Comparison of ENCODE assay signal across 11 cellular contexts in the genomic region with DNA sequence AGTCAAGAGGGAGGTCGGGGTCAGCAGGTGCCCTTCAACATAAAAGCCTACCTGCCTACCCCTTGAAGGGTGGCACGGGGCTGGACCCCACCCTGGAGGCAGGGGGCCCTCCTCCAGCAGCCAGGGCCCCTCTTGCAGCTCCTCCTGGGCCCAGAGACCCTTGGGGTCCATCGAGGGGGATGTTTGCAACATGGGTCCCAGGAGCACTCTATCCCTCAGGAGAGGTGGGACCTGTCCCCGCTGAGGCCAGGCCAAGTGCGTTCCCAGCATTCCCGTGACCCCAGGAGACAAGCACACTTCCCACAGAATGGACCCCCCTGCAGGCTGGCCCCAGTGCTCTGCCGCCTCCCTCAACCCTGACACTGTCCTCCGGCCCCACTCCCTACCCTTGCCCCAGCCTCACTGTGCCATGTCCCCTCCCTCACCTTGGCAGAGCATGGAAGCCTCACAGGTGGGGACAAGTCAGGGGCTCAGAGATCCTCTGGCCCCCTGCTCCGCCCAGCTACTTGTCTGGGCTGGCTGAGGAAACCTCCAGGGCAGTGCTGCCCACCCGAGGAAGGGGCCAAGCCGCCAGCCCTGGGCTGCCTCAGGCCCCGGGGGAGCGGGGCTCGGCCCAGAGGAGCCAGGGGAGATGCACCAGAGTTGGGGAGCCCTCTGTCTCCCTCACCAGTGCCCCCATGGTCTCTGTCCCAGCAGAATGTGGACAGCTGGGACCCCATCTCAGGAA. TPM values are rescaled to one million over a fixed set of nuclear protein-coding genes. Genes with fewer than 3 reads are reported as not detected.
DNase-seq lines count a peak whose midpoint lies in the region; ATAC-seq, FAIRE-seq and TF ChIP-seq lines count a peak whose summit lies in the region.
"Had no signal": no experiment of that assay in that cellular context is flagged by ENCODE, and none has a peak within 500 bp of the region (broad histone marks: within the 10 kb centered on the region; RNA-seq: fewer than 3 reads in every experiment).

No MANE protein-coding gene starts in this region.

- H3K4me1 ChIP-seq in HepG2 (ENCODE audit: insufficient read depth, low read length) (peaks cover 31% of the 10 kb centered on the region), subcutaneous abdominal adipose tissue (ENCODE audit: control insufficient read depth in 5 of 5, insufficient read depth in 5 of 5, low read length in 5 of 5) (peaks cover 13 to 86% (median 75%) of the 10 kb centered on the region in 5 donors), foreskin keratinocyte (no peaks in the 10 kb centered on the region)
- H3K4me1 ChIP-seq: SJSA1 had no signal

- peak overlapping the region; percentile 87 for H3K4me2 ChIP-seq in HepG2 (ENCODE audit: low read depth, low read length)

- CTCF ChIA-PET in activated CD4-positive, alpha-beta T cell treated with anti-CD3 and anti-CD28 coated beads for 36 hours (lab: Charles Lee), result interaction anchor here (2.0 kb wide), 1 partner anchor 40 kb away, joined by 4 read pairs; no protein-coding TSS in a partner anchor
- CTCF ChIA-PET in MCF 10A (lab: Yijun Ruan, JAX), result no interaction called here
- CTCF ChIA-PET in HepG2 (lab: Yijun Ruan, JAX; ENCODE audit: low intra/inter-chr PET ratio, low total read pairs), result no interaction called here

- DNase-seq in activated CD4-positive, alpha-beta T cell treated with anti-CD3 and anti-CD28 coated beads for 36 hours, result peak; percentile 6
- no peak for DNase-seq in activated CD4-positive, alpha-beta T cell treated with anti-CD3 and anti-CD28 coated beads for 4 hours
- DNase-seq in MCF 10A (ENCODE audit: unreplicated experiment) (no peak), HepG2 (ENCODE audit: low spot score) (no peak), NCI-H748 (lab: John Stamatoyannopoulos, UW; ENCODE audit: unreplicated experiment) (no peak), NCI-H2196 (lab: John Stamatoyannopoulos, UW; ENCODE audit: unreplicated experiment) (no peak), foreskin keratinocyte (no peak)
- DNase-seq: ACHN had no signal

- H3K27ac ChIP-seq in HepG2 (ENCODE audit: extremely low read length, insufficient read depth, low read length) (no peak overlapping the region), subcutaneous abdominal adipose tissue (ENCODE audit: low read depth, low read length) (peak overlapping the region; percentile 75), foreskin keratinocyte (no peak overlapping the region)
- H3K27ac ChIP-seq: SJSA1 had no signal

- TF ChIP-seq EP300 in HepG2 (IDR thresholded peaks at IDR 0.05; ENCODE audit: low read depth in 2 of 2, low read length in 2 of 2) (no peak), HepG2 (CRISPR knock-in tag; IDR thresholded peaks at IDR 0.05; ENCODE audit: borderline replicate concordance) (no peak)

- H3K9me3 ChIP-seq in HepG2 (ENCODE audit: low read length) (no peaks in the 10 kb centered on the region), subcutaneous abdominal adipose tissue (ENCODE audit: control insufficient read depth in 5 of 5, low read length in 5 of 5) (no peaks in the 10 kb centered on the region)
- H3K9me3 ChIP-seq: SJSA1 had no signal

- POLR2A ChIA-PET in activated CD4-positive, alpha-beta T cell treated with anti-CD3 and anti-CD28 coated beads for 36 hours (lab: Charles Lee), result interaction anchor here (1.0 kb wide), 1 partner anchor 18 kb away, joined by 3 read pairs; the partner anchor contains the start of genes HAUS3 and POLN
- POLR2A ChIA-PET in MCF 10A (lab: Yijun Ruan, JAX), result interaction anchor here (0.6 to 2.3 kb wide), 5 partner anchors 9 to 325 kb away, joined by 3 to 7 read pairs (median 4); partner anchors contain the start of genes HAUS3 and POLN
- POLR2A ChIA-PET in HepG2 (lab: Yijun Ruan, JAX), result no interaction called here

- FAIRE-seq in HepG2 (lab: Jason Lieb, UNC), result no peak
- FAIRE-seq: endometrium had no signal

- intact Hi-C loops in activated CD4-positive, alpha-beta T cell treated with anti-CD3 and anti-CD28 coated beads for 36 hours (cut with DNase I, micrococcal nuclease), result loop anchor here in 1 of 2 experiments (5.0 kb wide), 3 partner anchors 547 to 703 kb away; partner anchors contain the start of genes ADD1, GRK4, NOP14 and SLBP
- intact Hi-C loops in MCF 10A (cut with micrococcal nuclease) (loop anchor here (5.0 to 10.0 kb wide), 2 partner anchors 75 to 153 kb away; no protein-coding TSS in a partner anchor), HepG2 (cut with micrococcal nuclease; ENCODE audit: unreplicated experiment) (no loop called here)

- no peaks in the 10 kb centered on the region for H4K20me1 ChIP-seq in HepG2 (ENCODE audit: insufficient read depth, low read length)

- peak overlapping the region; percentile 86; the same call in 1 of the 2 replicates for H3K9ac ChIP-seq in HepG2 (ENCODE audit: insufficient read depth, low read depth, low read length)
- peak overlapping the region; percentile 83 to 89 (median 84) for H3K9ac ChIP-seq in subcutaneous abdominal adipose tissue (ENCODE audit: low read length in 5 of 5)

- 93% methylated on average over 5 of the region's 14 CpGs for WGBS in HepG2 (ENCODE audit: low lambda C conversion rate)

- no peaks in the 10 kb centered on the region for H3K36me3 Mint-ChIP-seq in activated CD4-positive, alpha-beta T cell treated with anti-CD3 and anti-CD28 coated beads for 36 hours (ENCODE audit: low read depth)
- H3K36me3 Mint-ChIP-seq in MCF 10A (ENCODE audit: insufficient read depth, unreplicated experiment), result peaks cover 3% of the 10 kb centered on the region

- in situ Hi-C loops in HepG2 (cut with HindIII; ENCODE audit: extremely low pct_ligation_motif_present, low pct_unique_long_range_greater_than_20kb), result no loop called here

- no peak for TF ChIP-seq CTCF in MCF 10A (IDR thresholded peaks at IDR 0.05; ENCODE audit: unreplicated experiment)
- TF ChIP-seq CTCF in HepG2 (CRISPR knock-in tag; IDR thresholded peaks at IDR 0.05), result no peak
- no peak for TF ChIP-seq CTCF in foreskin keratinocyte (conservative IDR thresholded peaks at IDR 0.05)

- H3K27ac Mint-ChIP-seq in activated CD4-positive, alpha-beta T cell treated with anti-CD3 and anti-CD28 coated beads for 36 hours, result no peak overlapping the region
- H3K27ac Mint-ChIP-seq in MCF 10A (ENCODE audit: low read depth, unreplicated experiment), result no peak overlapping the region

- TF ChIP-seq POLR2A in HepG2 (IDR thresholded peaks at IDR 0.05; ENCODE audit: insufficient read depth in 1 of 2, low read depth in 2 of 2, low read length in 2 of 2), result no peak

- BruUV-seq in MCF 10A (replicated peaks; lab: Mats Ljungman, UMichigan) (no TSS peak), HepG2 (replicated peaks; lab: Mats Ljungman, UMichigan) (no TSS peak)

- peaks cover 4 to 7% of the 10 kb centered on the region in 2 experiments; a peak in 2 of 5 replicates for H3K27me3 ChIP-seq in HepG2 (ENCODE audit: control insufficient read depth in 1 of 2, insufficient read depth in 2 of 2, low read length in 2 of 2)
- no peaks in the 10 kb centered on the region for H3K27me3 ChIP-seq in subcutaneous abdominal adipose tissue (ENCODE audit: control insufficient read depth in 5 of 5, insufficient read depth in 4 of 5, low read length in 5 of 5)
- H3K27me3 ChIP-seq in foreskin keratinocyte, result no peaks in the 10 kb centered on the region
- H3K27me3 ChIP-seq: SJSA1 had no signal

- no peak for ATAC-seq in activated CD4-positive, alpha-beta T cell treated with anti-CD3 and anti-CD28 coated beads for 36 hours
- ATAC-seq in HepG2, result no peak
- ATAC-seq in foreskin keratinocyte, result no peak

- H3K4me1 Mint-ChIP-seq in activated CD4-positive, alpha-beta T cell treated with anti-CD3 and anti-CD28 coated beads for 36 hours, result peaks cover 2% of the 10 kb centered on the region
- peaks cover 11% of the 10 kb centered on the region for H3K4me1 Mint-ChIP-seq in MCF 10A (ENCODE audit: insufficient read depth, unreplicated experiment)

- no peak overlapping the region for H3K4me3 Mint-ChIP-seq in activated CD4-positive, alpha-beta T cell treated with anti-CD3 and anti-CD28 coated beads for 36 hours
- H3K4me3 Mint-ChIP-seq in MCF 10A (ENCODE audit: unreplicated experiment), result peak overlapping the region; percentile 73

- H2AFZ ChIP-seq in HepG2 (ENCODE audit: low read length), result no peak overlapping the region

- H3K4me3 ChIP-seq in HepG2 (replicated peaks in 1 of 3; ENCODE audit: insufficient read depth in 1 of 3, low read depth in 2 of 3, low read length in 3 of 3) (peak overlapping the region in 2 of 3 experiments; percentile 67 to 85; a peak in 3 of 6 replicates), subcutaneous abdominal adipose tissue (ENCODE audit: low read depth in 1 of 5, low read length in 5 of 5) (peak overlapping the region; percentile 68 to 82 (median 78))
- H3K4me3 ChIP-seq: SJSA1 had no signal

- H3K9me3 Mint-ChIP-seq in activated CD4-positive, alpha-beta T cell treated with anti-CD3 and anti-CD28 coated beads for 36 hours (ENCODE audit: low read depth), result no peaks in the 10 kb centered on the region
- no peaks in the 10 kb centered on the region for H3K9me3 Mint-ChIP-seq in MCF 10A (ENCODE audit: unreplicated experiment)

- peaks cover 9% of the 10 kb centered on the region for H3K79me2 ChIP-seq in HepG2 (ENCODE audit: insufficient read depth, low read length)

- no peaks in the 10 kb centered on the region for H3K27me3 Mint-ChIP-seq in activated CD4-positive, alpha-beta T cell treated with anti-CD3 and anti-CD28 coated beads for 36 hours
- no peaks in the 10 kb centered on the region for H3K27me3 Mint-ChIP-seq in MCF 10A (ENCODE audit: insufficient read depth, unreplicated experiment)

- TF ChIP-seq RAD21 in HepG2 (CRISPR knock-in tag; IDR thresholded peaks at IDR 0.05), result no peak

- peaks cover 4 to 12% of the 10 kb centered on the region in 2 experiments; a peak in 3 of 5 replicates for H3K36me3 ChIP-seq in HepG2 (replicated peaks in 1 of 2; ENCODE audit: control insufficient read depth in 1 of 2, insufficient read depth in 2 of 2, low read length in 2 of 2)
- peaks cover 0 to 27% (median 21%) of the 10 kb centered on the region in 5 donors for H3K36me3 ChIP-seq in subcutaneous abdominal adipose tissue (ENCODE audit: control insufficient read depth in 5 of 5, insufficient read depth in 5 of 5, low read length in 5 of 5)
- H3K36me3 ChIP-seq: SJSA1 had no signal

RNA-seq across cellular contexts. Expression of gene MXD4, which starts 2.2 kb away (rescaled TPM):
- total RNA-seq in activated CD4-positive, alpha-beta T cell treated with anti-CD3 and anti-CD28 coated beads for 36 hours, result 1 to 10 TPM; 1.6 to 2.3 TPM
- 42.8 and 50.2 TPM in 2 replicates for total RNA-seq in MCF 10A (2022)
- 19.6 and 31.3 TPM in 2 replicates for total RNA-seq in HepG2 (2016; rRNA removed; fragmentation: Illumina TruSeq; extraction: Trizol)
- total RNA-seq in HepG2 (2016; cell fraction: cytosol; rRNA removed; fragmentation: Illumina TruSeq; extraction: Trizol; ENCODE audit: low read depth), result 36.9 and 47.9 TPM in 2 replicates
- 17.4 and 29.0 TPM in 2 replicates for total RNA-seq in HepG2 (2016; cell fraction: insoluble cytoplasmic fraction; rRNA removed; fragmentation: Illumina TruSeq; extraction: Trizol)
- 44.7 and 51.6 TPM in 2 replicates for total RNA-seq in HepG2 (2016; cell fraction: membrane; rRNA removed; fragmentation: Illumina TruSeq; extraction: Trizol)
- total RNA-seq in HepG2 (2016; cell fraction: nucleus; rRNA removed; fragmentation: Illumina TruSeq; extraction: Trizol), result 17.8 and 19.3 TPM in 2 replicates
- polyA plus RNA-seq in HepG2 (2011; rRNA removed), result 29.0 and 35.5 TPM in 2 replicates
- polyA plus RNA-seq in HepG2 (2011; cell fraction: cytosol; rRNA removed), result 18.8 and 32.8 TPM in 2 replicates
- 55.8 and 75.6 TPM in 2 replicates for polyA plus RNA-seq in HepG2 (2011; cell fraction: nucleus; rRNA removed)
- polyA plus RNA-seq in HepG2 (2012), result 13.3 and 19.0 TPM in 2 replicates
- polyA plus RNA-seq in HepG2 (2016; cell fraction: cytosol; fragmentation: Illumina TruSeq; extraction: Trizol; ENCODE audit: low read depth), result 75.4 and 78.8 TPM in 2 replicates
- 24.7 and 25.4 TPM in 2 replicates for polyA plus RNA-seq in HepG2 (2016; cell fraction: insoluble cytoplasmic fraction; fragmentation: Illumina TruSeq; extraction: Trizol; ENCODE audit: low read depth)
- polyA plus RNA-seq in HepG2 (2016; cell fraction: membrane; fragmentation: Illumina TruSeq; extraction: Trizol; ENCODE audit: low read depth), result 58.0 and 61.9 TPM in 2 replicates
- 40.4 and 42.9 TPM in 2 replicates for polyA plus RNA-seq in HepG2 (2016; cell fraction: nucleus; fragmentation: Illumina TruSeq; extraction: Trizol; ENCODE audit: insufficient read depth, low read depth)
- polyA minus RNA-seq in HepG2 (2011; rRNA and poly(A)+ RNA removed; ENCODE audit: low replicate concordance), result 56.0 and 71.8 TPM in 2 replicates
- polyA minus RNA-seq in HepG2 (2011; cell fraction: cytosol; rRNA and poly(A)+ RNA removed), result 16.4 and 18.3 TPM in 2 replicates
- 38.0 and 41.2 TPM in 2 replicates for polyA minus RNA-seq in HepG2 (2011; cell fraction: nucleus; rRNA and poly(A)+ RNA removed)
- 8.8 and 15.8 TPM in 2 replicates for total RNA-seq in foreskin keratinocyte
- 11.1 and 20.0 TPM in 2 replicates for polyA plus RNA-seq in foreskin keratinocyte

RNA-seq across cellular contexts. Expression of gene HAUS3, which starts 17.8 kb away (rescaled TPM):
- 10 to 100 TPM; 14.6 to 18.6 TPM for total RNA-seq in activated CD4-positive, alpha-beta T cell treated with anti-CD3 and anti-CD28 coated beads for 36 hours
- total RNA-seq in MCF 10A (2022) (13.3 and 13.9 TPM in 2 replicates), HepG2 (2016; rRNA removed; fragmentation: Illumina TruSeq; extraction: Trizol) (12.6 and 16.3 TPM in 2 replicates), foreskin keratinocyte (14.1 and 15.2 TPM in 2 replicates)
- total RNA-seq in HepG2 (2016; cell fraction: cytosol; rRNA removed; fragmentation: Illumina TruSeq; extraction: Trizol; ENCODE audit: low read depth), result 0.71 TPM in 2 replicates
- 12.9 and 15.5 TPM in 2 replicates for total RNA-seq in HepG2 (2016; cell fraction: insoluble cytoplasmic fraction; rRNA removed; fragmentation: Illumina TruSeq; extraction: Trizol)
- total RNA-seq in HepG2 (2016; cell fraction: membrane; rRNA removed; fragmentation: Illumina TruSeq; extraction: Trizol), result 3.8 and 4.0 TPM in 2 replicates
- 10.8 and 13.7 TPM in 2 replicates for total RNA-seq in HepG2 (2016; cell fraction: nucleus; rRNA removed; fragmentation: Illumina TruSeq; extraction: Trizol)
- polyA plus RNA-seq in HepG2 (2011; rRNA removed) (3.3 and 3.9 TPM in 2 replicates), foreskin keratinocyte (5.3 and 7.5 TPM in 2 replicates)
- 1.8 and 1.9 TPM in 2 replicates for polyA plus RNA-seq in HepG2 (2011; cell fraction: cytosol; rRNA removed)
- 4.8 and 5.1 TPM in 2 replicates for polyA plus RNA-seq in HepG2 (2011; cell fraction: nucleus; rRNA removed)
- polyA plus RNA-seq in HepG2 (2012), result 5.4 and 6.4 TPM in 2 replicates
- 0.45 and 0.70 TPM in 2 replicates for polyA plus RNA-seq in HepG2 (2016; cell fraction: cytosol; fragmentation: Illumina TruSeq; extraction: Trizol; ENCODE audit: low read depth)
- 12.2 and 12.5 TPM in 2 replicates for polyA plus RNA-seq in HepG2 (2016; cell fraction: insoluble cytoplasmic fraction; fragmentation: Illumina TruSeq; extraction: Trizol; ENCODE audit: low read depth)
- 1.8 TPM in 2 replicates for polyA plus RNA-seq in HepG2 (2016; cell fraction: membrane; fragmentation: Illumina TruSeq; extraction: Trizol; ENCODE audit: low read depth)
- polyA plus RNA-seq in HepG2 (2016; cell fraction: nucleus; fragmentation: Illumina TruSeq; extraction: Trizol; ENCODE audit: insufficient read depth, low read depth), result 26.7 and 27.4 TPM in 2 replicates
- 1.8 and 2.1 TPM in 2 replicates for polyA minus RNA-seq in HepG2 (2011; rRNA and poly(A)+ RNA removed; ENCODE audit: low replicate concordance)
- polyA minus RNA-seq in HepG2 (2011; cell fraction: cytosol; rRNA and poly(A)+ RNA removed), result 2.2 and 3.3 TPM in 2 replicates
- 5.8 and 6.0 TPM in 2 replicates for polyA minus RNA-seq in HepG2 (2011; cell fraction: nucleus; rRNA and poly(A)+ RNA removed)

RNA-seq across cellular contexts. Expression of gene POLN, which starts 17.8 kb away (rescaled TPM):
- 1 to 10 TPM; 2.3 to 3.2 TPM for total RNA-seq in activated CD4-positive, alpha-beta T cell treated with anti-CD3 and anti-CD28 coated beads for 36 hours
- total RNA-seq in MCF 10A (2022), result 2.8 and 3.1 TPM in 2 replicates
- total RNA-seq in HepG2 (2016; rRNA removed; fragmentation: Illumina TruSeq; extraction: Trizol), result 0.60 and 0.93 TPM in 2 replicates
- 2.3 and 2.5 TPM in 2 replicates for total RNA-seq in HepG2 (2016; cell fraction: cytosol; rRNA removed; fragmentation: Illumina TruSeq; extraction: Trizol; ENCODE audit: low read depth)
- 0.68 and 1.1 TPM in 2 replicates for total RNA-seq in HepG2 (2016; cell fraction: insoluble cytoplasmic fraction; rRNA removed; fragmentation: Illumina TruSeq; extraction: Trizol)
- 1.6 and 1.9 TPM in 2 replicates for total RNA-seq in HepG2 (2016; cell fraction: membrane; rRNA removed; fragmentation: Illumina TruSeq; extraction: Trizol)
- total RNA-seq in HepG2 (2016; cell fraction: nucleus; rRNA removed; fragmentation: Illumina TruSeq; extraction: Trizol), result 1.1 and 1.5 TPM in 2 replicates
- polyA plus RNA-seq in HepG2 (2011; rRNA removed), result 1.2 and 1.5 TPM in 2 replicates
- polyA plus RNA-seq in HepG2 (2011; cell fraction: cytosol; rRNA removed), result 0.81 and 3.7 TPM in 2 replicates
- polyA plus RNA-seq in HepG2 (2011; cell fraction: nucleus; rRNA removed), result 2.7 and 3.7 TPM in 2 replicates
- 0.39 and 0.48 TPM in 2 replicates for polyA plus RNA-seq in HepG2 (2012)
- polyA plus RNA-seq in HepG2 (2016; cell fraction: cytosol; fragmentation: Illumina TruSeq; extraction: Trizol; ENCODE audit: low read depth), result 1.0 and 1.4 TPM in 2 replicates
- 0.57 and 1.2 TPM in 2 replicates for polyA plus RNA-seq in HepG2 (2016; cell fraction: insoluble cytoplasmic fraction; fragmentation: Illumina TruSeq; extraction: Trizol; ENCODE audit: low read depth)
- 0.90 and 1.4 TPM in 2 replicates for polyA plus RNA-seq in HepG2 (2016; cell fraction: membrane; fragmentation: Illumina TruSeq; extraction: Trizol; ENCODE audit: low read depth)
- polyA plus RNA-seq in HepG2 (2016; cell fraction: nucleus; fragmentation: Illumina TruSeq; extraction: Trizol; ENCODE audit: insufficient read depth, low read depth), result 0.88 and 2.2 TPM in 2 replicates
- 0.44 and 0.96 TPM in 2 replicates for polyA minus RNA-seq in HepG2 (2011; rRNA and poly(A)+ RNA removed; ENCODE audit: low replicate concordance)
- 1.2 and 1.3 TPM in 2 replicates for polyA minus RNA-seq in HepG2 (2011; cell fraction: cytosol; rRNA and poly(A)+ RNA removed)
- polyA minus RNA-seq in HepG2 (2011; cell fraction: nucleus; rRNA and poly(A)+ RNA removed), result 0.75 and 1.2 TPM in 2 replicates
- 0.54 and 0.92 TPM in 2 replicates for total RNA-seq in foreskin keratinocyte
- 0.18 and 0.23 TPM in 2 replicates for polyA plus RNA-seq in foreskin keratinocyte
